In genomic region chr5:59773286-59773685, GRCh38 we compare ENCODE assay signal across 14 cellular contexts.
DNase-seq lines count a peak whose midpoint lies in the region; ATAC-seq and TF ChIP-seq lines count a peak whose summit lies in the region.
"Had no signal": no experiment of that assay in that cellular context is flagged by ENCODE, and none has a peak within 500 bp of the region (broad histone marks: within the 10 kb centered on the region; RNA-seq: fewer than 3 reads in every experiment).

No MANE protein-coding gene starts in this region.

- H2BK5ac ChIP-seq in mesendoderm (ENCODE audit: low read length) = no peak overlapping the region

- H3K4me1 ChIP-seq in HEK293 (ENCODE audit: control insufficient read depth, insufficient read depth, low read length) (peaks cover 8% of the 10 kb centered on the region), PC-9 (replicated peaks; ENCODE audit: insufficient read depth) (peaks cover 33% of the 10 kb centered on the region), mesendoderm (ENCODE audit: control insufficient read depth, low read depth, low read length) (no peaks in the 10 kb centered on the region), right cardiac atrium (ENCODE audit: control insufficient read depth, insufficient read depth, low read length) (no peaks in the 10 kb centered on the region)

- H4K5ac ChIP-seq in mesendoderm (ENCODE audit: low read length) = no peak overlapping the region

- H3K36me3 ChIP-seq in HEK293 (ENCODE audit: control insufficient read depth in 2 of 2, insufficient read depth in 1 of 2, low read length in 2 of 2) (no peaks in the 10 kb centered on the region), PC-9 (ENCODE audit: low read depth) (no peaks in the 10 kb centered on the region), mesendoderm (ENCODE audit: control insufficient read depth, insufficient read depth, low read length) (no peaks in the 10 kb centered on the region)
- H3K36me3 ChIP-seq: BLaER1 treated with 17β-estradiol and CSF1 and Interleukin-3, amounts not matched to agents 10 nM and 100 nM had no signal

- peaks cover 12% of the 10 kb centered on the region for H3F3A ChIP-seq in PC-9 (ENCODE audit: insufficient read depth, low read depth)

- H3K18ac ChIP-seq in mesendoderm (ENCODE audit: low read length) = no peak overlapping the region

- H2AFZ ChIP-seq in PC-9 = no peak overlapping the region

- intact Hi-C loops in PC-9 (cut with micrococcal nuclease; ENCODE audit: unreplicated experiment) = no loop called here
- intact Hi-C loops in right cardiac atrium (cut with DNase I) = no loop called here

- H3K9me3 ChIP-seq in HEK293 (ENCODE audit: control insufficient read depth, insufficient read depth, low read depth, low read length) = no peaks in the 10 kb centered on the region
- H3K9me3 ChIP-seq in PC-9 (ENCODE audit: insufficient read depth, low read depth) = no peaks in the 10 kb centered on the region
- no peaks in the 10 kb centered on the region for H3K9me3 ChIP-seq in right cardiac atrium (ENCODE audit: control insufficient read depth, low read length)
- H3K9me3 ChIP-seq: BLaER1 treated with 17β-estradiol and CSF1 and Interleukin-3, amounts not matched to agents 10 nM and 100 nM had no signal

- H2BK15ac ChIP-seq in mesendoderm (replicated peaks; ENCODE audit: low read depth) = no peak overlapping the region

- no peaks in the 10 kb centered on the region for H3K79me1 ChIP-seq in mesendoderm (ENCODE audit: low read length)

- H3K23ac ChIP-seq in mesendoderm (ENCODE audit: low read length) = no peak overlapping the region

- no peak for TF ChIP-seq POLR2A in erythroblast (IDR thresholded peaks at IDR 0.05; ENCODE audit: low read length)

- H3K56ac ChIP-seq in mesendoderm (ENCODE audit: low read length) = no peak overlapping the region

- H3K4me2 ChIP-seq in PC-9 (peak overlapping the region; percentile 41; the same call in 1 of the 2 replicates), mesendoderm (ENCODE audit: low read length) (no peak overlapping the region)
- H3K4me2 ChIP-seq: BLaER1 treated with 17β-estradiol and CSF1 and Interleukin-3, amounts not matched to agents 10 nM and 100 nM had no signal

- H3K79me2 ChIP-seq in PC-9 (ENCODE audit: low read depth) (peaks cover 6% of the 10 kb centered on the region), mesendoderm (ENCODE audit: control insufficient read depth, insufficient read depth, low read length) (no peaks in the 10 kb centered on the region)

- POLR2A ChIA-PET in HEK293 (lab: Yijun Ruan, JAX) (no interaction called here), PC-9 (lab: Charles Lee; ENCODE audit: unreplicated experiment) (no interaction called here)

- ATAC-seq in HG02840 (IDR thresholded peaks at IDR 0.05; ENCODE audit: low FRiP score, unreplicated experiment) = no peak
- ATAC-seq in right cardiac atrium = no peak
- ATAC-seq: K562 had no signal

- CTCF ChIA-PET in HEK293 (lab: Yijun Ruan, JAX) (interaction anchor here (1.1 kb wide), 1 partner anchor 383 kb away, joined by 3 read pairs; no protein-coding TSS in a partner anchor), PC-9 (lab: Charles Lee) (no interaction called here)

- H3K9ac ChIP-seq in mesendoderm (ENCODE audit: low read length) = no peak overlapping the region
- H3K9ac ChIP-seq: BLaER1 treated with 17β-estradiol and CSF1 and Interleukin-3, amounts not matched to agents 10 nM and 100 nM had no signal

- no peak overlapping the region for H2AK5ac ChIP-seq in mesendoderm (ENCODE audit: low read length)

- no peak for TF ChIP-seq CTCF in HEK293 (tag by site-specific recombination; IDR thresholded peaks at IDR 0.05)
- no peak for TF ChIP-seq CTCF in PC-9 (conservative IDR thresholded peaks at IDR 0.05)
- no peak for TF ChIP-seq CTCF in choroid plexus epithelial cell (conservative IDR thresholded peaks at IDR 0.05; ENCODE audit: low read depth, low read length)

- no peaks in the 10 kb centered on the region for H4K20me1 ChIP-seq in PC-9 (ENCODE audit: insufficient read depth)
- H4K20me1 ChIP-seq: BLaER1 treated with 17β-estradiol and CSF1 and Interleukin-3, amounts not matched to agents 10 nM and 100 nM had no signal

- no TSS peak for BruUV-seq in PC-9 (replicated peaks; lab: Mats Ljungman, UMichigan)

- DNase-seq in PC-9 (peak; percentile 30 to 86), choroid plexus epithelial cell (ENCODE audit: low read depth) (peak; percentile 46), mesendoderm (peak; percentile 48), right cardiac atrium (no peak), erythroblast (lab: John Stamatoyannopoulos, UW) (no peak), HK-2 (ENCODE audit: unreplicated experiment) (no peak)
- DNase-seq: HCEC 1CT, NCI-H1092, NCI-H1694, SHP77 treated with DMSO at 0.1 percent for 48 hours had no signal

- H3K27me3 ChIP-seq in PC-9 (ENCODE audit: insufficient read depth, low read depth) (no peaks in the 10 kb centered on the region), mesendoderm (ENCODE audit: insufficient read depth, low read length, poor library complexity) (no peaks in the 10 kb centered on the region), right cardiac atrium (ENCODE audit: control insufficient read depth, insufficient read depth) (no peaks in the 10 kb centered on the region)

- H3K9me2 ChIP-seq in PC-9 (ENCODE audit: insufficient read depth) = no peaks in the 10 kb centered on the region

- no peak overlapping the region for H2BK120ac ChIP-seq in mesendoderm (ENCODE audit: low read depth, low read length)

- no peak overlapping the region for H3K27ac ChIP-seq in HEK293 (ENCODE audit: extremely low read depth, low read depth, low read length)
- peak overlapping the region; percentile 46 for H3K27ac ChIP-seq in PC-9
- no peak overlapping the region for H3K27ac ChIP-seq in mesendoderm (ENCODE audit: low read depth, low read length)
- no peak overlapping the region for H3K27ac ChIP-seq in right cardiac atrium (ENCODE audit: low read length)
- H3K27ac ChIP-seq: BLaER1 treated with 17β-estradiol and CSF1 and Interleukin-3, amounts not matched to agents 10 nM and 100 nM had no signal

- no peak overlapping the region for H3K4ac ChIP-seq in mesendoderm (ENCODE audit: low read depth, low read length)

- H3K4me3 ChIP-seq in HEK293 (ENCODE audit: low read depth, low read length) = no peak overlapping the region
- no peak overlapping the region for H3K4me3 ChIP-seq in PC-9
- no peak overlapping the region for H3K4me3 ChIP-seq in choroid plexus epithelial cell (ENCODE audit: low read depth, low read length)
- no peak overlapping the region for H3K4me3 ChIP-seq in mesendoderm (ENCODE audit: low read length)
- H3K4me3 ChIP-seq in right cardiac atrium (ENCODE audit: low read length) = no peak overlapping the region
- H3K4me3 ChIP-seq: BLaER1 treated with 17β-estradiol and CSF1 and Interleukin-3, amounts not matched to agents 10 nM and 100 nM; K562 had no signal

- H4K8ac ChIP-seq in mesendoderm (ENCODE audit: low read depth, low read length) = no peak overlapping the region

TF ChIP-seq in HEK293, 187 proteins besides CTCF, POLR2A, EP300 and RAD21 (continues in another document):
- no peak for TF ChIP-seq ZSCAN30 (tag by site-specific recombination; IDR thresholded peaks at IDR 0.05)
- TF ChIP-seq ZNF335 (tag by site-specific recombination; conservative IDR thresholded peaks at IDR 0.05) = 0 out of 2 replicates have a peak, but pooled peaks have one; percentile 22
- no peak for TF ChIP-seq ZNF514 (tag by site-specific recombination; IDR thresholded peaks at IDR 0.05)
- TF ChIP-seq ZXDB (tag by site-specific recombination; IDR thresholded peaks at IDR 0.05) = 0 out of 2 replicates have a peak, but pooled peaks have one; percentile 22
- TF ChIP-seq WT1 (tag by site-specific recombination; IDR thresholded peaks at IDR 0.05) = no peak
- TF ChIP-seq PRDM6 (tag by site-specific recombination; IDR thresholded peaks at IDR 0.05) = no peak
- no peak for TF ChIP-seq ZNF521 (tag by site-specific recombination; IDR thresholded peaks at IDR 0.05)
- no peak for TF ChIP-seq YY2 (tag by site-specific recombination; IDR thresholded peaks at IDR 0.05)

Comparison
In these comparisons a context has a peak if more than half of its experiments do, and no peak if none do; other contexts are left out.
1. DNase-seq: peak in PC-9 (2 of 2), choroid plexus epithelial cell (single experiment) and mesendoderm (single experiment); none in right cardiac atrium (0 of 3), erythroblast (0 of 2) and HK-2 (single experiment).